Comparison of ENCODE assay signal across 1 cellular context in the genomic region with DNA sequence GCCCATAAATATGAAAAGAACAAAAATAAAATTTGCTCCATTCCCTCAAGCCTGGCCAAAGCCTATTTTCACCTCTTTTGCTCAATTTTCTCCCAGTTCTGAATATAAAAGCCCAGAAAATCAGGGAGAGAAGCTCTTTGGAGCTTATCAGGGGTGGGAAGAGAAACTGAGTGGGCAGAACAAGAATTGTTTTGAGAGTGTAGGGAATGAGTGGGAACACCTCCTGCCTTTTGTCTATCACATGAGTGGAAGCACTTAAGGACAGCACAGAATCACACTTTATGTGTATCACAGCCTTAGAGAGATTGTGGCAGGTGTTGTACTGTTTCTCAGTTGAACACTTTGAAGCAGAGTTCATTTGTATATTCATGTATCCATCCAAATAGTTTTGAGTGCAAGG.
TF ChIP-seq lines count a peak whose summit lies in the region.

No MANE protein-coding gene starts in this region.

TF ChIP-seq in IMR-90, 13 proteins besides CTCF, POLR2A, EP300 and RAD21:
- no peak for TF ChIP-seq SMC3 (IDR thresholded peaks at IDR 0.05; ENCODE audit: low read depth, low read length)
- TF ChIP-seq, protein P1, sequence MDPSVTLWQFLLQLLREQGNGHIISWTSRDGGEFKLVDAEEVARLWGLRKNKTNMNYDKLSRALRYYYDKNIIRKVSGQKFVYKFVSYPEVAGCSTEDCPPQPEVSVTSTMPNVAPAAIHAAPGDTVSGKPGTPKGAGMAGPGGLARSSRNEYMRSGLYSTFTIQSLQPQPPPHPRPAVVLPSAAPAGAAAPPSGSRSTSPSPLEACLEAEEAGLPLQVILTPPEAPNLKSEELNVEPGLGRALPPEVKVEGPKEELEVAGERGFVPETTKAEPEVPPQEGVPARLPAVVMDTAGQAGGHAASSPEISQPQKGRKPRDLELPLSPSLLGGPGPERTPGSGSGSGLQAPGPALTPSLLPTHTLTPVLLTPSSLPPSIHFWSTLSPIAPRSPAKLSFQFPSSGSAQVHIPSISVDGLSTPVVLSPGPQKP (IDR thresholded peaks at IDR 0.05; ENCODE audit: borderline replicate concordance, low read depth, low read length): no peak
- TF ChIP-seq MAZ (IDR thresholded peaks at IDR 0.05; ENCODE audit: borderline replicate concordance, low read depth, low read length): no peak
- TF ChIP-seq BHLHE40 (IDR thresholded peaks at IDR 0.05; ENCODE audit: low read depth, low read length): no peak
- TF ChIP-seq FOS (IDR thresholded peaks at IDR 0.05; ENCODE audit: low read depth, low read length): no peak
- no peak for TF ChIP-seq RCOR1 (IDR thresholded peaks at IDR 0.05; ENCODE audit: insufficient replicate concordance, low read length)
- TF ChIP-seq, protein P2, sequence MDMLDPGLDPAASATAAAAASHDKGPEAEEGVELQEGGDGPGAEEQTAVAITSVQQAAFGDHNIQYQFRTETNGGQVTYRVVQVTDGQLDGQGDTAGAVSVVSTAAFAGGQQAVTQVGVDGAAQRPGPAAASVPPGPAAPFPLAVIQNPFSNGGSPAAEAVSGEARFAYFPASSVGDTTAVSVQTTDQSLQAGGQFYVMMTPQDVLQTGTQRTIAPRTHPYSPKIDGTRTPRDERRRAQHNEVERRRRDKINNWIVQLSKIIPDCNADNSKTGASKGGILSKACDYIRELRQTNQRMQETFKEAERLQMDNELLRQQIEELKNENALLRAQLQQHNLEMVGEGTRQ (IDR thresholded peaks at IDR 0.05; ENCODE audit: low read depth, low read length): no peak
